ENCODE assay signal across 8 cellular contexts in genomic region chr5:177133845-177134652, GRCh38. TPM values are rescaled to one million over a fixed set of nuclear protein-coding genes. Genes with fewer than 3 reads are reported as not detected.
DNase-seq lines count a peak whose midpoint lies in the region; ATAC-seq and TF ChIP-seq lines count a peak whose summit lies in the region.

No MANE protein-coding gene starts in this region.

- no peak for TF ChIP-seq CTCF in BJ (IDR thresholded peaks at IDR 0.05; ENCODE audit: insufficient read depth, low read depth, low read length)
- TF ChIP-seq CTCF in ascending aorta (IDR thresholded peaks at IDR 0.05), result no peak

- peak overlapping the region; percentile 64 for H3K4me3 ChIP-seq in BJ (ENCODE audit: low read depth, low read length)
- H3K4me3 ChIP-seq in ascending aorta, result peak overlapping the region; percentile 77 to 89
- peak overlapping the region; percentile 89 for H3K4me3 ChIP-seq in iPS DF 6.9 (ENCODE audit: low read length)

- POLR2A ChIA-PET in BJ (lab: Charles Lee), result no interaction called here

- ATAC-seq in HG03354 (IDR thresholded peaks at IDR 0.05; ENCODE audit: poor library complexity, severe bottlenecking, unreplicated experiment) (peak; percentile 34), SK-N-SH treated with all-trans-retinoic acid at 6 μM for 48 hours (peak; percentile 75), sciatic nerve (peak; percentile 13)

- DNase-seq in BJ (ENCODE audit: low read depth) (no peak), GM19238 (ENCODE audit: insufficient read length, low spot score) (peak; percentile 48), ascending aorta (ENCODE audit: low spot score in 2 of 2) (no peak), iPS DF 6.9 (ENCODE audit: low read depth, low spot score) (no peak), sciatic nerve (ENCODE audit: low spot score) (no peak), DMS153 treated with DMSO at 0.1 percent for 48 hours (lab: John Stamatoyannopoulos, UW; ENCODE audit: unreplicated experiment) (no peak)

- H3K36me3 ChIP-seq in BJ (ENCODE audit: control insufficient read depth, insufficient read depth, low read length) (peaks cover 4% of the 10 kb centered on the region; the same call in 1 of the 2 replicates), ascending aorta (peaks cover 9 to 25% of the 10 kb centered on the region in 2 donors), iPS DF 6.9 (ENCODE audit: control insufficient read depth, insufficient read depth, low read length) (peaks cover 4% of the 10 kb centered on the region; the same call in 1 of the 2 replicates)

- WGBS in iPS DF 6.9 (ENCODE audit: insufficient coverage, insufficient read length), result no CpG with 5 or more reads among the region's 84 CpGs

- H3K9me3 ChIP-seq in ascending aorta, result no peaks in the 10 kb centered on the region
- H3K9me3 ChIP-seq in iPS DF 6.9 (ENCODE audit: control insufficient read depth, insufficient read depth, low read length), result no peaks in the 10 kb centered on the region

- H3K4me1 ChIP-seq in ascending aorta (peaks cover 10 to 37% of the 10 kb centered on the region in 2 donors), iPS DF 6.9 (ENCODE audit: control insufficient read depth, insufficient read depth, low read length) (peaks cover 3% of the 10 kb centered on the region)

- H3K27ac ChIP-seq in ascending aorta, result peak overlapping the region; percentile 87 to 95
- no peak overlapping the region for H3K27ac ChIP-seq in iPS DF 6.9 (ENCODE audit: low read length)

- intact Hi-C loops in ascending aorta (cut with DNase I), result loop anchor here (1.0 to 5.0 kb wide), 2 partner anchors 18 to 168 kb away; partner anchors contain the start of genes PRELID1 and RAB24
- intact Hi-C loops in sciatic nerve (cut with DNase I), result no loop called here

- CTCF ChIA-PET in BJ (lab: Yijun Ruan, JAX), result interaction anchor here (0.6 to 4.2 kb wide), 4 partner anchors 20 to 373 kb away, joined by 3 to 15 read pairs (median 4); no protein-coding TSS in a partner anchor

- H3K27me3 ChIP-seq in BJ (ENCODE audit: control insufficient read depth, insufficient read depth, low read length) (no peaks in the 10 kb centered on the region), ascending aorta (no peaks in the 10 kb centered on the region), iPS DF 6.9 (ENCODE audit: control insufficient read depth, insufficient read depth, low read length) (no peaks in the 10 kb centered on the region)

TF ChIP-seq in SK-N-SH treated with all-trans-retinoic acid at 6 μM for 48 hours, 23 proteins besides CTCF, POLR2A, EP300 and RAD21:
- TF ChIP-seq BACH2 (CRISPR knock-in tag; IDR thresholded peaks at IDR 0.05; ENCODE audit: borderline replicate concordance) (no peak), POU6F1 (CRISPR knock-in tag; IDR thresholded peaks at IDR 0.05; ENCODE audit: borderline replicate concordance, low read depth) (no peak), SNAI2 (CRISPR knock-in tag; IDR thresholded peaks at IDR 0.05) (no peak), ZC3H10 (CRISPR knock-in tag; IDR thresholded peaks at IDR 0.05) (no peak), ZNF565 (CRISPR knock-in tag; conservative IDR thresholded peaks at IDR 0.05; ENCODE audit: low read depth) (no peak), TOX (CRISPR knock-in tag; IDR thresholded peaks at IDR 0.05; ENCODE audit: borderline replicate concordance) (no peak), ESRRG (CRISPR knock-in tag; IDR thresholded peaks at IDR 0.05) (no peak), TCF4 (CRISPR knock-in tag; IDR thresholded peaks at IDR 0.05; ENCODE audit: borderline replicate concordance) (no peak)

RNA-seq across cellular contexts. Expression of gene NSD1, which starts 0.5 kb away (rescaled TPM):
- 15.8 and 21.4 TPM in 2 replicates for polyA plus RNA-seq in BJ (2011; rRNA removed)
- polyA minus RNA-seq in BJ (2011; rRNA and poly(A)+ RNA removed), result 39.7 and 40.0 TPM in 2 replicates
- total RNA-seq in ascending aorta, result 22.7 TPM
- 112 TPM for total RNA-seq in sciatic nerve

RNA-seq across cellular contexts. Expression of gene FGFR4, which starts 47.3 kb away (rescaled TPM):
- 0.10 and 0.12 TPM in 2 replicates for polyA plus RNA-seq in BJ (2011; rRNA removed)
- 0.14 TPM in 1 of 2 replicates, not detected in the other for polyA minus RNA-seq in BJ (2011; rRNA and poly(A)+ RNA removed)
- 0.85 TPM for total RNA-seq in ascending aorta
- 1.4 TPM for total RNA-seq in sciatic nerve

Comparison
In these comparisons a context has a peak if more than half of its experiments do, and no peak if none do; other contexts are left out.
1. ATAC-seq: peak in every context shown above with its lines; median percentile 75 in SK-N-SH treated with all-trans-retinoic acid at 6 μM for 48 hours; 34 in HG03354; 13 in sciatic nerve.